1 cellular context compared by ENCODE assay signal in the genomic region with DNA sequence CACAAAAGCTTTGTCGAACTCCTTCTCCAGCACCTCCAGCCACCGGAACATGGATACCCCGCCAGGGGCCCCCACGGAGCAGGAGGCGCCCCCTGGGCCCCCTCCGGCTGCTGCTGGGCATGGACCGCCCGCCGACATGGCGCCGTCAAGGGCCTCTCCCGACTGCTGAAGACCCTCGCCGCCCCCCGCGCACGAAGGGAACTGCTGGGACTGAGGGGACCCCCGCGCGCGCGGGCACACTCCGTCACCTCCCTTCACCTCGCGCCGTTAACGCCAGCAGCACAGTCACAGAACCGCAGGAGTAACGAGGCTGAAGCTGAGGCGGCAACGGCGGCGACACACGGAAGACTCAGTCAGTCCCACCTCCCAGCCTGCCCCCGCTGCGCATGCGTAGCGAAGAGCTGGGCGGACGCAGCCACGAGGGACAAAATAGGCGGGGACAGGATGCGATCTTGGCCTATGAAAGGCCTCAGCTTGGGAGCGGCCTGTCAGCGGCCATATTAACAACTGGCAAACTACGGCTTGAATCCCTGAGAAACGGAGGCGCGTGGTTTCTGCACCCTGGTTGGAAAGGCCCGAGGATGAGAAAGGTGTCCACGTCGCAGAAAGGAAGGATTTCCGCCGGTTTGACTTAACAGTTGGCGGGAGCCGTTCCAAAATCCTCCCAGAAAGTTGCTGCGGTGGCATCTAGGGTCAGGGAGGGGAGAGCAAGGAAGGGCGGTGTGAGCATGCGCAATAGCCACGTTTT.
TF ChIP-seq lines count a peak whose summit lies in the region.

A gene (minus strand): TSS at position 361 of the 748 bp plus-strand sequence. CDS start 223 bp downstream, at position 138.

TF ChIP-seq in HepG2, 621 proteins besides CTCF, POLR2A, EP300 and RAD21 (continued from another document and continues in another):
- TF ChIP-seq, protein P1, sequence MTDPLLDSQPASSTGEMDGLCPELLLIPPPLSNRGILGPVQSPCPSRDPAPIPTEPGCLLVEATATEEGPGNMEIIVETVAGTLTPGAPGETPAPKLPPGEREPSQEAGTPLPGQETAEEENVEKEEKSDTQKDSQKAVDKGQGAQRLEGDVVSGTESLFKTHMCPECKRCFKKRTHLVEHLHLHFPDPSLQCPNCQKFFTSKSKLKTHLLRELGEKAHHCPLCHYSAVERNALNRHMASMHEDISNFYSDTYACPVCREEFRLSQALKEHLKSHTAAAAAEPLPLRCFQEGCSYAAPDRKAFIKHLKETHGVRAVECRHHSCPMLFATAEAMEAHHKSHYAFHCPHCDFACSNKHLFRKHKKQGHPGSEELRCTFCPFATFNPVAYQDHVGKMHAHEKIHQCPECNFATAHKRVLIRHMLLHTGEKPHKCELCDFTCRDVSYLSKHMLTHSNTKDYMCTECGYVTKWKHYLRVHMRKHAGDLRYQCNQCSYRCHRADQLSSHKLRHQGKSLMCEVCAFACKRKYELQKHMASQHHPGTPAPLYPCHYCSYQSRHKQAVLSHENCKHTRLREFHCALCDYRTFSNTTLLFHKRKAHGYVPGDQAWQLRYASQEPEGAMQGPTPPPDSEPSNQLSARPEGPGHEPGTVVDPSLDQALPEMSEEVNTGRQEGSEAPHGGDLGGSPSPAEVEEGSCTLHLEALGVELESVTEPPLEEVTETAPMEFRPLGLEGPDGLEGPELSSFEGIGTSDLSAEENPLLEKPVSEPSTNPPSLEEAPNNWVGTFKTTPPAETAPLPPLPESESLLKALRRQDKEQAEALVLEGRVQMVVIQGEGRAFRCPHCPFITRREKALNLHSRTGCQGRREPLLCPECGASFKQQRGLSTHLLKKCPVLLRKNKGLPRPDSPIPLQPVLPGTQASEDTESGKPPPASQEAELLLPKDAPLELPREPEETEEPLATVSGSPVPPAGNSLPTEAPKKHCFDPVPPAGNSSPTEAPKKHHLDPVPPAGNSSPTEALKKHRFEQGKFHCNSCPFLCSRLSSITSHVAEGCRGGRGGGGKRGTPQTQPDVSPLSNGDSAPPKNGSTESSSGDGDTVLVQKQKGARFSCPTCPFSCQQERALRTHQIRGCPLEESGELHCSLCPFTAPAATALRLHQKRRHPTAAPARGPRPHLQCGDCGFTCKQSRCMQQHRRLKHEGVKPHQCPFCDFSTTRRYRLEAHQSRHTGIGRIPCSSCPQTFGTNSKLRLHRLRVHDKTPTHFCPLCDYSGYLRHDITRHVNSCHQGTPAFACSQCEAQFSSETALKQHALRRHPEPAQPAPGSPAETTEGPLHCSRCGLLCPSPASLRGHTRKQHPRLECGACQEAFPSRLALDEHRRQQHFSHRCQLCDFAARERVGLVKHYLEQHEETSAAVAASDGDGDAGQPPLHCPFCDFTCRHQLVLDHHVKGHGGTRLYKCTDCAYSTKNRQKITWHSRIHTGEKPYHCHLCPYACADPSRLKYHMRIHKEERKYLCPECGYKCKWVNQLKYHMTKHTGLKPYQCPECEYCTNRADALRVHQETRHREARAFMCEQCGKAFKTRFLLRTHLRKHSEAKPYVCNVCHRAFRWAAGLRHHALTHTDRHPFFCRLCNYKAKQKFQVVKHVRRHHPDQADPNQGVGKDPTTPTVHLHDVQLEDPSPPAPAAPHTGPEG (CRISPR knock-in tag; IDR thresholded peaks at IDR 0.05), result peak; percentile 98
- TF ChIP-seq NFKBIZ (CRISPR knock-in tag; IDR thresholded peaks at IDR 0.05), result peak; percentile 78
- peak; percentile 100 for TF ChIP-seq PHF8 (CRISPR knock-in tag; IDR thresholded peaks at IDR 0.05)
- TF ChIP-seq TGIF2 (CRISPR knock-in tag; IDR thresholded peaks at IDR 0.05), result peak; percentile 81
- peak; percentile 96 for TF ChIP-seq RNF2 (conservative IDR thresholded peaks at IDR 0.05; ENCODE audit: low read depth)
- TF ChIP-seq PHB2 (IDR thresholded peaks at IDR 0.05; ENCODE audit: partially characterized antibody), result no peak
- TF ChIP-seq, protein P2, sequence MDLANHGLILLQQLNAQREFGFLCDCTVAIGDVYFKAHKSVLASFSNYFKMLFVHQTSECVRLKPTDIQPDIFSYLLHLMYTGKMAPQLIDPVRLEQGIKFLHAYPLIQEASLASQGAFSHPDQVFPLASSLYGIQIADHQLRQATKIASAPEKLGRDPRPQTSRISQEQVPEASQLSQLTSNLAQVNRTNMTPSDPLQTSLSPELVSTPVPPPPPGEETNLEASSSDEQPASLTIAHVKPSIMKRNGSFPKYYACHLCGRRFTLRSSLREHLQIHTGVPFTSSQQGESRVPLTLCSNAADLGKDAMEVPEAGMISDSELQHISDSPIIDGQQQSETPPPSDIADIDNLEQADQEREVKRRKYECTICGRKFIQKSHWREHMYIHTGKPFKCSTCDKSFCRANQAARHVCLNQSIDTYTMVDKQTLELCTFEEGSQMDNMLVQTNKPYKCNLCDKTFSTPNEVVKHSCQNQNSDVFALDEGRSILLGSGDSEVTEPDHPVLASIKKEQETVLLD (CRISPR knock-in tag; IDR thresholded peaks at IDR 0.05; ENCODE audit: low read depth), result no peak
- TF ChIP-seq, protein P3, sequence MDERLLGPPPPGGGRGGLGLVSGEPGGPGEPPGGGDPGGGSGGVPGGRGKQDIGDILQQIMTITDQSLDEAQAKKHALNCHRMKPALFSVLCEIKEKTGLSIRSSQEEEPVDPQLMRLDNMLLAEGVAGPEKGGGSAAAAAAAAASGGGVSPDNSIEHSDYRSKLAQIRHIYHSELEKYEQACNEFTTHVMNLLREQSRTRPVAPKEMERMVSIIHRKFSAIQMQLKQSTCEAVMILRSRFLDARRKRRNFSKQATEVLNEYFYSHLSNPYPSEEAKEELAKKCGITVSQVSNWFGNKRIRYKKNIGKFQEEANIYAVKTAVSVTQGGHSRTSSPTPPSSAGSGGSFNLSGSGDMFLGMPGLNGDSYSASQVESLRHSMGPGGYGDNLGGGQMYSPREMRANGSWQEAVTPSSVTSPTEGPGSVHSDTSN (CRISPR knock-in tag; IDR thresholded peaks at IDR 0.05), result peak; percentile 49; the same call in 1 of the 2 replicates
- TF ChIP-seq CHCHD3 (CRISPR knock-in tag; IDR thresholded peaks at IDR 0.05), result 0 out of 2 replicates have a peak, but pooled peaks have one; percentile 78
- TF ChIP-seq SIN3A (IDR thresholded peaks at IDR 0.05; ENCODE audit: borderline replicate concordance, low read depth, low read length), result 0 out of 2 replicates have a peak, but pooled peaks have one; percentile 25
- peak; percentile 50; the same call in 1 of the 2 replicates for TF ChIP-seq ZNF7 (CRISPR knock-in tag; IDR thresholded peaks at IDR 0.05)
- peak; percentile 98 for TF ChIP-seq REPIN1 (CRISPR knock-in tag; IDR thresholded peaks at IDR 0.05; ENCODE audit: borderline replicate concordance, low read depth)
- peak; percentile 45 for TF ChIP-seq RXRB (CRISPR knock-in tag; IDR thresholded peaks at IDR 0.05; ENCODE audit: borderline replicate concordance)
- peak; percentile 93 for TF ChIP-seq ZNF180 (CRISPR knock-in tag; IDR thresholded peaks at IDR 0.05; ENCODE audit: borderline replicate concordance, low read depth)
- peak; percentile 97 for TF ChIP-seq ZSCAN20 (CRISPR knock-in tag; IDR thresholded peaks at IDR 0.05; ENCODE audit: borderline replicate concordance)
- peak; percentile 95 for TF ChIP-seq ZNF264 (CRISPR knock-in tag; IDR thresholded peaks at IDR 0.05)
- TF ChIP-seq NR2F6 (IDR thresholded peaks at IDR 0.05), result no peak
- peak; percentile 52; the same call in 1 of the 2 replicates for TF ChIP-seq NR2F6 (CRISPR knock-in tag; IDR thresholded peaks at IDR 0.05)
- no peak for TF ChIP-seq SYNCRIP (IDR thresholded peaks at IDR 0.05; ENCODE audit: insufficient read depth, low read depth, low read length)
- TF ChIP-seq ZNF234 (CRISPR knock-in tag; conservative IDR thresholded peaks at IDR 0.05), result no peak
- TF ChIP-seq SRSF1 (optimal IDR thresholded peaks at IDR 0.05; ENCODE audit: low read depth, low read length), result peak; percentile 63
- TF ChIP-seq, protein P4, sequence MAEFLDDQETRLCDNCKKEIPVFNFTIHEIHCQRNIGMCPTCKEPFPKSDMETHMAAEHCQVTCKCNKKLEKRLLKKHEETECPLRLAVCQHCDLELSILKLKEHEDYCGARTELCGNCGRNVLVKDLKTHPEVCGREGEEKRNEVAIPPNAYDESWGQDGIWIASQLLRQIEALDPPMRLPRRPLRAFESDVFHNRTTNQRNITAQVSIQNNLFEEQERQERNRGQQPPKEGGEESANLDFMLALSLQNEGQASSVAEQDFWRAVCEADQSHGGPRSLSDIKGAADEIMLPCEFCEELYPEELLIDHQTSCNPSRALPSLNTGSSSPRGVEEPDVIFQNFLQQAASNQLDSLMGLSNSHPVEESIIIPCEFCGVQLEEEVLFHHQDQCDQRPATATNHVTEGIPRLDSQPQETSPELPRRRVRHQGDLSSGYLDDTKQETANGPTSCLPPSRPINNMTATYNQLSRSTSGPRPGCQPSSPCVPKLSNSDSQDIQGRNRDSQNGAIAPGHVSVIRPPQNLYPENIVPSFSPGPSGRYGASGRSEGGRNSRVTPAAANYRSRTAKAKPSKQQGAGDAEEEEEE (CRISPR knock-in tag; IDR thresholded peaks at IDR 0.05; ENCODE audit: borderline replicate concordance), result no peak; the same call in 1 of the 2 replicates
- TF ChIP-seq ATAD3A (CRISPR knock-in tag; IDR thresholded peaks at IDR 0.05), result no peak; the same call in 1 of the 2 replicates
- TF ChIP-seq, protein P5, sequence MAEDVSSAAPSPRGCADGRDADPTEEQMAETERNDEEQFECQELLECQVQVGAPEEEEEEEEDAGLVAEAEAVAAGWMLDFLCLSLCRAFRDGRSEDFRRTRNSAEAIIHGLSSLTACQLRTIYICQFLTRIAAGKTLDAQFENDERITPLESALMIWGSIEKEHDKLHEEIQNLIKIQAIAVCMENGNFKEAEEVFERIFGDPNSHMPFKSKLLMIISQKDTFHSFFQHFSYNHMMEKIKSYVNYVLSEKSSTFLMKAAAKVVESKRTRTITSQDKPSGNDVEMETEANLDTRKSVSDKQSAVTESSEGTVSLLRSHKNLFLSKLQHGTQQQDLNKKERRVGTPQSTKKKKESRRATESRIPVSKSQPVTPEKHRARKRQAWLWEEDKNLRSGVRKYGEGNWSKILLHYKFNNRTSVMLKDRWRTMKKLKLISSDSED (CRISPR knock-in tag; IDR thresholded peaks at IDR 0.05), result peak; percentile 96
- no peak for TF ChIP-seq MZF1 (CRISPR knock-in tag; IDR thresholded peaks at IDR 0.05; ENCODE audit: borderline replicate concordance)
- TF ChIP-seq ZNF124 (CRISPR knock-in tag; IDR thresholded peaks at IDR 0.05), result peak; percentile 78; the same call in 1 of the 2 replicates
- TF ChIP-seq TAF15 (IDR thresholded peaks at IDR 0.05; ENCODE audit: low read depth, low read length, poor library complexity, severe bottlenecking), result peak; percentile 86
- TF ChIP-seq ZFP62 (CRISPR knock-in tag; IDR thresholded peaks at IDR 0.05), result peak; percentile 72; the same call in 1 of the 2 replicates
- TF ChIP-seq, protein P6, sequence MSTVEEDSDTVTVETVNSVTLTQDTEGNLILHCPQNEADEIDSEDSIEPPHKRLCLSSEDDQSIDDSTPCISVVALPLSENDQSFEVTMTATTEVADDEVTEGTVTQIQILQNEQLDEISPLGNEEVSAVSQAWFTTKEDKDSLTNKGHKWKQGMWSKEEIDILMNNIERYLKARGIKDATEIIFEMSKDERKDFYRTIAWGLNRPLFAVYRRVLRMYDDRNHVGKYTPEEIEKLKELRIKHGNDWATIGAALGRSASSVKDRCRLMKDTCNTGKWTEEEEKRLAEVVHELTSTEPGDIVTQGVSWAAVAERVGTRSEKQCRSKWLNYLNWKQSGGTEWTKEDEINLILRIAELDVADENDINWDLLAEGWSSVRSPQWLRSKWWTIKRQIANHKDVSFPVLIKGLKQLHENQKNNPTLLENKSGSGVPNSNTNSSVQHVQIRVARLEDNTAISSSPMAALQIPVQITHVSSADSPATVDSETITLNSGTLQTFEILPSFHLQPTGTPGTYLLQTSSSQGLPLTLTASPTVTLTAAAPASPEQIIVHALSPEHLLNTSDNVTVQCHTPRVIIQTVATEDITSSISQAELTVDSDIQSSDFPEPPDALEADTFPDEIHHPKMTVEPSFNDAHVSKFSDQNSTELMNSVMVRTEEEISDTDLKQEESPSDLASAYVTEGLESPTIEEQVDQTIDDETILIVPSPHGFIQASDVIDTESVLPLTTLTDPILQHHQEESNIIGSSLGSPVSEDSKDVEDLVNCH (CRISPR knock-in tag; IDR thresholded peaks at IDR 0.05), result peak; percentile 76; the same call in 1 of the 2 replicates
- TF ChIP-seq, protein P7, sequence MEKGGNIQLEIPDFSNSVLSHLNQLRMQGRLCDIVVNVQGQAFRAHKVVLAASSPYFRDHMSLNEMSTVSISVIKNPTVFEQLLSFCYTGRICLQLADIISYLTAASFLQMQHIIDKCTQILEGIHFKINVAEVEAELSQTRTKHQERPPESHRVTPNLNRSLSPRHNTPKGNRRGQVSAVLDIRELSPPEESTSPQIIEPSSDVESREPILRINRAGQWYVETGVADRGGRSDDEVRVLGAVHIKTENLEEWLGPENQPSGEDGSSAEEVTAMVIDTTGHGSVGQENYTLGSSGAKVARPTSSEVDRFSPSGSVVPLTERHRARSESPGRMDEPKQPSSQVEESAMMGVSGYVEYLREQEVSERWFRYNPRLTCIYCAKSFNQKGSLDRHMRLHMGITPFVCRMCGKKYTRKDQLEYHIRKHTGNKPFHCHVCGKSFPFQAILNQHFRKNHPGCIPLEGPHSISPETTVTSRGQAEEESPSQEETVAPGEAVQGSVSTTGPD (CRISPR knock-in tag; IDR thresholded peaks at IDR 0.05), result no peak
- TF ChIP-seq TSC22D2 (CRISPR knock-in tag; IDR thresholded peaks at IDR 0.05; ENCODE audit: borderline replicate concordance), result no peak; the same call in none of the 2 replicates
- no peak for TF ChIP-seq SUZ12 (IDR thresholded peaks at IDR 0.05; ENCODE audit: low read depth, low read length)
- TF ChIP-seq ZFP36L1 (CRISPR knock-in tag; IDR thresholded peaks at IDR 0.05), result peak; percentile 99
- no peak for TF ChIP-seq ZNF674 (CRISPR knock-in tag; IDR thresholded peaks at IDR 0.05; ENCODE audit: low read depth)
- peak; percentile 97 for TF ChIP-seq POLR2AphosphoS5 (IDR thresholded peaks at IDR 0.05; ENCODE audit: low read depth, low read length)
- TF ChIP-seq KDM1A (CRISPR knock-in tag; IDR thresholded peaks at IDR 0.05), result no peak; the same call in 1 of the 2 replicates
- TF ChIP-seq HNF4A (CRISPR knock-in tag; IDR thresholded peaks at IDR 0.05), result peak; percentile 26; the same call in 1 of the 2 replicates
- TF ChIP-seq HHEX (CRISPR knock-in tag; IDR thresholded peaks at IDR 0.05), result no peak
- TF ChIP-seq ZNF567 (CRISPR knock-in tag; IDR thresholded peaks at IDR 0.05; ENCODE audit: borderline replicate concordance), result peak; percentile 85; the same call in 1 of the 2 replicates
